Comparison of ENCODE assay signal across 30 cellular contexts in genomic region chr15:54559405-54560064, GRCh38.
DNase-seq lines count a peak whose midpoint lies in the region; ATAC-seq, FAIRE-seq and TF ChIP-seq lines count a peak whose summit lies in the region.
"Had no signal": no experiment of that assay in that cellular context is flagged by ENCODE, and none has a peak within 500 bp of the region (broad histone marks: within the 10 kb centered on the region; RNA-seq: fewer than 3 reads in every experiment).

No MANE protein-coding gene starts in this region.

- no peak for TF ChIP-seq EP300 in HepG2 (IDR thresholded peaks at IDR 0.05; ENCODE audit: low read depth in 2 of 2, low read length in 2 of 2)
- TF ChIP-seq EP300 in HepG2 (CRISPR knock-in tag; IDR thresholded peaks at IDR 0.05; ENCODE audit: borderline replicate concordance), result no peak
- TF ChIP-seq EP300 in transverse colon (IDR thresholded peaks at IDR 0.05; ENCODE audit: low read depth), result no peak

- WGBS in heart left ventricle, 4 donors, result 73 to 81% (median 76%) methylated on average over 4 of the region's 4 CpGs
- WGBS in adrenal gland, 4 donors, result 64 to 67% (median 65%) methylated on average over 4 of the region's 4 CpGs
- 9% methylated on average over 4 of the region's 4 CpGs for WGBS in HepG2 (ENCODE audit: low lambda C conversion rate)
- WGBS in transverse colon (ENCODE audit: low coverage in 1 of 2), 2 donors, result 70 to 73% methylated on average over 4 of the region's 4 CpGs

- no peaks in the 10 kb centered on the region for H3K36me3 ChIP-seq in heart left ventricle
- no peaks in the 10 kb centered on the region for H3K36me3 ChIP-seq in right atrium auricular region
- H3K36me3 ChIP-seq in adrenal gland (replicated peaks in 1 of 2), result no peaks in the 10 kb centered on the region
- no peaks in the 10 kb centered on the region for H3K36me3 ChIP-seq in HepG2 (replicated peaks in 1 of 2; ENCODE audit: control insufficient read depth in 1 of 2, insufficient read depth in 2 of 2, low read length in 2 of 2)
- no peaks in the 10 kb centered on the region for H3K36me3 ChIP-seq in transverse colon
- H3K36me3 ChIP-seq: BE2C, cardiac muscle cell, HAP-1, stomach had no signal

- H3K9me3 ChIP-seq in heart left ventricle, result no peaks in the 10 kb centered on the region
- H3K9me3 ChIP-seq in right atrium auricular region, result no peaks in the 10 kb centered on the region
- H3K9me3 ChIP-seq in adrenal gland (replicated peaks in 1 of 3), result no peaks in the 10 kb centered on the region
- no peaks in the 10 kb centered on the region for H3K9me3 ChIP-seq in HepG2 (ENCODE audit: low read length)
- H3K9me3 ChIP-seq in transverse colon, result no peaks in the 10 kb centered on the region
- H3K9me3 ChIP-seq: BE2C, HAP-1, psoas muscle, stomach, tibial artery had no signal

- BruUV-seq in HepG2 (replicated peaks; lab: Mats Ljungman, UMichigan), result no TSS peak

- no peaks in the 10 kb centered on the region for H3K4me1 Mint-ChIP-seq in chondrocyte (ENCODE audit: low read depth)
- H3K4me1 Mint-ChIP-seq: endodermal cell, memory B cell, T-helper 17 cell had no signal

- H3K27ac Mint-ChIP-seq in chondrocyte (ENCODE audit: unreplicated experiment), result no peak overlapping the region
- H3K27ac Mint-ChIP-seq: activated CD8-positive, alpha-beta T cell treated with anti-CD3 and anti-CD28 coated beads for 36 hours; activated naive CD8-positive, alpha-beta T cell; activated T-helper 2 cell treated with anti-CD3 and anti-CD28 coated beads, Interferon-gamma antibody, Interleukin-2, Interleukin-4, amounts not matched to agents 10 μg/mL and 5 μg/mL and 100 μg/mL, durations not matched to agents 14 hours and 24 hours and 36 hours; endodermal cell; memory B cell; T-helper 17 cell had no signal

- FAIRE-seq in HepG2 (lab: Jason Lieb, UNC), result no peak

- H3K79me2 ChIP-seq in HepG2 (ENCODE audit: insufficient read depth, low read length), result no peaks in the 10 kb centered on the region

- POLR2A ChIA-PET in HepG2 (lab: Yijun Ruan, JAX), result no interaction called here

- intact Hi-C loops in heart left ventricle (cut with DNase I), result loop anchor here in 1 of 10 donors (10.0 kb wide), 1 partner anchor 55 kb away; no protein-coding TSS in a partner anchor
- intact Hi-C loops in adrenal gland (cut with DNase I), result no loop called here
- intact Hi-C loops in HepG2 (cut with micrococcal nuclease; ENCODE audit: unreplicated experiment), result no loop called here
- intact Hi-C loops in transverse colon (cut with DNase I; ENCODE audit: low total_unique reads), result no loop called here

- no peaks in the 10 kb centered on the region for H3K36me3 Mint-ChIP-seq in chondrocyte (ENCODE audit: low read depth)
- H3K36me3 Mint-ChIP-seq: activated naive CD8-positive, alpha-beta T cell; memory B cell had no signal

- TF ChIP-seq CTCF in heart left ventricle (IDR thresholded peaks at IDR 0.05) (no peak), right atrium auricular region (IDR thresholded peaks at IDR 0.05) (no peak), adrenal gland (IDR thresholded peaks at IDR 0.05) (no peak), HepG2 (CRISPR knock-in tag; IDR thresholded peaks at IDR 0.05) (no peak), transverse colon (IDR thresholded peaks at IDR 0.05) (no peak), chondrocyte (IDR thresholded peaks at IDR 0.05) (no peak)

- H3K9me3 Mint-ChIP-seq in chondrocyte (ENCODE audit: low read depth), result no peaks in the 10 kb centered on the region
- H3K9me3 Mint-ChIP-seq: activated T-helper 2 cell treated with anti-CD3 and anti-CD28 coated beads, Interferon-gamma antibody, Interleukin-2, Interleukin-4, amounts not matched to agents 10 μg/mL and 5 μg/mL and 100 μg/mL, durations not matched to agents 14 hours and 24 hours and 36 hours; endodermal cell had no signal

- H3K4me3 Mint-ChIP-seq in chondrocyte (ENCODE audit: unreplicated experiment), result no peak overlapping the region
- H3K4me3 Mint-ChIP-seq: activated CD8-positive, alpha-beta T cell treated with anti-CD3 and anti-CD28 coated beads for 36 hours; activated naive CD8-positive, alpha-beta T cell; endodermal cell; memory B cell; T-helper 17 cell had no signal

- H3K4me3 ChIP-seq in heart left ventricle (no peak overlapping the region), right atrium auricular region (no peak overlapping the region), adrenal gland (no peak overlapping the region), HepG2 (replicated peaks in 1 of 3; ENCODE audit: insufficient read depth in 1 of 3, low read depth in 2 of 3, low read length in 3 of 3) (no peak overlapping the region), transverse colon (no peak overlapping the region)
- H3K4me3 ChIP-seq: cardiac muscle cell, HAP-1, psoas muscle, smooth muscle cell, stomach, tibial artery had no signal

- H3K27me3 Mint-ChIP-seq in chondrocyte (ENCODE audit: low read depth), result no peaks in the 10 kb centered on the region
- H3K27me3 Mint-ChIP-seq: memory B cell, T-helper 17 cell had no signal

- TF ChIP-seq RAD21 in HepG2 (CRISPR knock-in tag; IDR thresholded peaks at IDR 0.05), result no peak

- no peaks in the 10 kb centered on the region for H4K20me1 ChIP-seq in HepG2 (ENCODE audit: insufficient read depth, low read length)

- no peak overlapping the region for H2AFZ ChIP-seq in HepG2 (ENCODE audit: low read length)

- CTCF ChIA-PET in HepG2 (lab: Yijun Ruan, JAX; ENCODE audit: low intra/inter-chr PET ratio, low total read pairs), result no interaction called here

- H3K4me1 ChIP-seq in heart left ventricle, result no peaks in the 10 kb centered on the region
- no peaks in the 10 kb centered on the region for H3K4me1 ChIP-seq in right atrium auricular region
- H3K4me1 ChIP-seq in adrenal gland (replicated peaks in 1 of 2), result no peaks in the 10 kb centered on the region
- no peaks in the 10 kb centered on the region for H3K4me1 ChIP-seq in HepG2 (ENCODE audit: insufficient read depth, low read length)
- no peaks in the 10 kb centered on the region for H3K4me1 ChIP-seq in transverse colon
- H3K4me1 ChIP-seq: BE2C, psoas muscle, stomach, tibial artery had no signal

- no peak overlapping the region for H3K4me2 ChIP-seq in HepG2 (ENCODE audit: low read depth, low read length)
- H3K4me2 ChIP-seq: smooth muscle cell had no signal

- in situ Hi-C loops in HepG2 (cut with HindIII; ENCODE audit: extremely low pct_ligation_motif_present, low pct_unique_long_range_greater_than_20kb), result no loop called here
- in situ Hi-C loops in transverse colon (cut with MboI; ENCODE audit: low pct_ligation_motif_present in 1 of 4, low pct_unique_long_range_greater_than_20kb in 1 of 4, low sequenced_read_pairs in 3 of 4), result no loop called here

- H3K27me3 ChIP-seq in heart left ventricle, result no peaks in the 10 kb centered on the region
- no peaks in the 10 kb centered on the region for H3K27me3 ChIP-seq in right atrium auricular region
- H3K27me3 ChIP-seq in adrenal gland, result no peaks in the 10 kb centered on the region
- no peaks in the 10 kb centered on the region for H3K27me3 ChIP-seq in HepG2 (ENCODE audit: control insufficient read depth in 1 of 2, insufficient read depth in 2 of 2, low read length in 2 of 2)
- no peaks in the 10 kb centered on the region for H3K27me3 ChIP-seq in transverse colon
- H3K27me3 ChIP-seq: BE2C, cardiac muscle cell, stomach, tibial artery had no signal

- no peak overlapping the region for H3K27ac ChIP-seq in heart left ventricle
- H3K27ac ChIP-seq in right atrium auricular region, result no peak overlapping the region
- H3K27ac ChIP-seq in adrenal gland, result no peak overlapping the region
- no peak overlapping the region for H3K27ac ChIP-seq in HepG2 (ENCODE audit: extremely low read length, insufficient read depth, low read length)
- H3K27ac ChIP-seq in transverse colon, result no peak overlapping the region
- H3K27ac ChIP-seq: cardiac muscle cell, psoas muscle, stomach, tibial artery had no signal

- DNase-seq in heart left ventricle (peak in 4 of 5 donors; percentile 20 to 46 (median 24)), right atrium auricular region (ENCODE audit: low spot score) (no peak), adrenal gland (peak; percentile 17 to 57 (median 37)), HepG2 (ENCODE audit: low spot score) (no peak), transverse colon (peak; percentile 16), NCI-H2107 treated with DMSO at 0.1 percent for 48 hours (lab: John Stamatoyannopoulos, UW; ENCODE audit: unreplicated experiment) (no peak), HPDE6-E6E7 (ENCODE audit: extremely low spot score) (no peak), chondrocyte (ENCODE audit: low spot score) (no peak)
- DNase-seq: activated CD4-positive, alpha-beta T cell treated with anti-CD3 and anti-CD28 coated beads for 1 hour; activated CD8-positive, alpha-beta T cell treated with anti-CD3 and anti-CD28 coated beads for 36 hours; BE2C; endodermal cell; foreskin fibroblast; NCI-H1092; NCI-H1694 treated with DMSO at 0.1 percent for 48 hours; NCI-H2171 treated with DMSO at 0.1 percent for 48 hours; NCI-H524 treated with DMSO at 0.1 percent for 48 hours; stimulated activated CD4-positive, alpha-beta T cell treated with anti-CD3 and anti-CD28 coated beads, Interleukin-1b, Interleukin-23, amount 100 ng/mL, for 48 hours; stimulated activated CD8-positive, alpha-beta memory T cell treated with anti-CD3 and anti-CD28 coated beads, Interleukin-4, amount 100 ng/mL, for 48 hours; stomach; T-helper 17 cell had no signal

- TF ChIP-seq POLR2A in heart left ventricle (IDR thresholded peaks at IDR 0.05), result no peak
- no peak for TF ChIP-seq POLR2A in adrenal gland (IDR thresholded peaks at IDR 0.05)
- no peak for TF ChIP-seq POLR2A in HepG2 (IDR thresholded peaks at IDR 0.05; ENCODE audit: insufficient read depth in 1 of 2, low read depth in 2 of 2, low read length in 2 of 2)
- no peak for TF ChIP-seq POLR2A in transverse colon (IDR thresholded peaks at IDR 0.05)

- H3K9ac ChIP-seq in HepG2 (ENCODE audit: insufficient read depth, low read depth, low read length), result no peak overlapping the region

- ATAC-seq in heart left ventricle (no peak), HepG2 (no peak)
- ATAC-seq: activated CD8-positive, alpha-beta T cell treated with anti-CD3 and anti-CD28 coated beads for 36 hours; esophagus mucosa; psoas muscle; T-helper 17 cell had no signal

TF ChIP-seq in HepG2, 621 proteins besides CTCF, POLR2A, EP300 and RAD21 (continues in another document):
- TF ChIP-seq MAFF (IDR thresholded peaks at IDR 0.05; ENCODE audit: low read depth, low read length) (peak; percentile 83), SAP130 (CRISPR knock-in tag; IDR thresholded peaks at IDR 0.05; ENCODE audit: low read depth) (no peak), PHF5A (CRISPR knock-in tag; IDR thresholded peaks at IDR 0.05; ENCODE audit: low read depth, unreplicated experiment) (no peak)

Comparison
In these comparisons a context has a peak if more than half of its experiments do, and no peak if none do; other contexts are left out.
1. DNase-seq: peak in heart left ventricle (4 of 5), adrenal gland (7 of 7) and transverse colon (single experiment); none in right atrium auricular region (single experiment), HepG2 (single experiment), NCI-H2107 treated with DMSO at 0.1 percent for 48 hours (single experiment), HPDE6-E6E7 (single experiment) and chondrocyte (single experiment).